1 cellular context compared by ENCODE assay signal in genomic region chr1:26122988-26123973, GRCh38.
TF ChIP-seq lines count a peak whose summit lies in the region.

No MANE protein-coding gene starts in this region.

TF ChIP-seq in K562, 482 proteins besides CTCF, POLR2A, EP300 and RAD21 (continued from another document and continues in another):
- TF ChIP-seq NR4A1 (CRISPR knock-in tag; IDR thresholded peaks at IDR 0.05) (no peak), NR4A1 (tag; IDR thresholded peaks at IDR 0.05) (0 out of 2 replicates have a peak, but pooled peaks have one; percentile 56), TAF15 (IDR thresholded peaks at IDR 0.05; ENCODE audit: low read depth, low read length) (no peak), MTF1 (CRISPR knock-in tag; IDR thresholded peaks at IDR 0.05; ENCODE audit: borderline replicate concordance) (no peak), ZNF277 (CRISPR knock-in tag; IDR thresholded peaks at IDR 0.05; ENCODE audit: borderline replicate concordance) (no peak), GATAD2A (IDR thresholded peaks at IDR 0.05) (peak; percentile 75; the same call in 1 of the 2 replicates), PKNOX1 (IDR thresholded peaks at IDR 0.05) (peak; percentile 16), SRSF1 (IDR thresholded peaks at IDR 0.05; ENCODE audit: low read depth, low read length) (no peak), RB1 (IDR thresholded peaks at IDR 0.05; ENCODE audit: low read depth) (no peak), ZNF444 (CRISPR knock-in tag; IDR thresholded peaks at IDR 0.05) (no peak), MEF2A (IDR thresholded peaks at IDR 0.05; ENCODE audit: control insufficient read depth, low read depth, low read length) (no peak), ZNF175 (CRISPR knock-in tag; IDR thresholded peaks at IDR 0.05; ENCODE audit: low read depth) (peak; percentile 67; the same call in 1 of the 2 replicates), GATAD2B (IDR thresholded peaks at IDR 0.05; ENCODE audit: borderline replicate concordance) (peak; percentile 73; the same call in 1 of the 2 replicates), ETV1 (tag; conservative IDR thresholded peaks at IDR 0.05; ENCODE audit: low read depth) (peak; percentile 1; the same call in 1 of the 2 replicates), SNAPC5 (CRISPR knock-in tag; IDR thresholded peaks at IDR 0.05) (no peak), SMARCB1 (IDR thresholded peaks at IDR 0.05; ENCODE audit: insufficient read length, low read depth) (peak; percentile 85), U2AF1 (optimal IDR thresholded peaks at IDR 0.05; ENCODE audit: low read depth, low read length) (no peak), CCNT2 (IDR thresholded peaks at IDR 0.05; ENCODE audit: borderline replicate concordance, extremely low read depth, insufficient read length, low read depth, low read length) (peak; percentile 50), ATF1 (CRISPR knock-in tag; IDR thresholded peaks at IDR 0.05) (no peak), ATF1 (tag; IDR thresholded peaks at IDR 0.05) (peak; percentile 8), HMGN3 (IDR thresholded peaks at IDR 0.05; ENCODE audit: borderline replicate concordance, extremely low read depth, insufficient read length, low read depth, low read length) (no peak), ZFPM2 (CRISPR knock-in tag; IDR thresholded peaks at IDR 0.05) (0 out of 2 replicates have a peak, but pooled peaks have one; percentile 51), MYNN (IDR thresholded peaks at IDR 0.05) (0 out of 2 replicates have a peak, but pooled peaks have one; percentile 30), MYNN (CRISPR knock-in tag; IDR thresholded peaks at IDR 0.05) (no peak), ZNF717 (CRISPR knock-in tag; IDR thresholded peaks at IDR 0.05) (no peak), ZSCAN32 (CRISPR knock-in tag; IDR thresholded peaks at IDR 0.05) (no peak), GATA2 (CRISPR knock-in tag; IDR thresholded peaks at IDR 0.05) (0 out of 2 replicates have a peak, but pooled peaks have one; percentile 41), ZBTB26 (CRISPR knock-in tag; IDR thresholded peaks at IDR 0.05) (no peak), TBP (optimal IDR thresholded peaks at IDR 0.05; ENCODE audit: low read depth, low read length) (peak; percentile 52), ZKSCAN1 (IDR thresholded peaks at IDR 0.05; ENCODE audit: low read depth, low read length) (0 out of 2 replicates have a peak, but pooled peaks have one; percentile 25), SNRNP70 (optimal IDR thresholded peaks at IDR 0.05; ENCODE audit: low read depth, low read length) (no peak), KAT8 (IDR thresholded peaks at IDR 0.05; ENCODE audit: low read depth) (no peak), TCF3 (CRISPR knock-in tag; IDR thresholded peaks at IDR 0.05) (no peak; the same call in 1 of the 2 replicates), ARID1B (IDR thresholded peaks at IDR 0.05) (peak; percentile 86), CLOCK (CRISPR knock-in tag; IDR thresholded peaks at IDR 0.05; ENCODE audit: borderline replicate concordance) (no peak), HDAC2 (IDR thresholded peaks at IDR 0.05) (peak; percentile 84), TAF7 (tag; IDR thresholded peaks at IDR 0.05) (no peak), ZBTB43 (CRISPR knock-in tag; IDR thresholded peaks at IDR 0.05) (no peak), IFI16 (CRISPR knock-in tag; IDR thresholded peaks at IDR 0.05) (no peak), GABPB1 (CRISPR knock-in tag; IDR thresholded peaks at IDR 0.05) (no peak), BDP1 (IDR thresholded peaks at IDR 0.05; ENCODE audit: insufficient read depth, insufficient read length) (no peak), BRF2 (IDR thresholded peaks at IDR 0.05; ENCODE audit: borderline replicate concordance, insufficient read depth, insufficient read length) (no peak), ZNF436 (CRISPR knock-in tag; IDR thresholded peaks at IDR 0.05) (no peak), ZBTB34 (CRISPR knock-in tag; IDR thresholded peaks at IDR 0.05) (no peak), ZC3H4 (CRISPR knock-in tag; IDR thresholded peaks at IDR 0.05; ENCODE audit: borderline replicate concordance) (no peak), ZC3H11A (IDR thresholded peaks at IDR 0.05; ENCODE audit: low read depth, low read length) (no peak), ZNF197 (CRISPR knock-in tag; IDR thresholded peaks at IDR 0.05; ENCODE audit: low read depth) (peak; percentile 58), COPS2 (conservative IDR thresholded peaks at IDR 0.05) (no peak), ZNF239 (CRISPR knock-in tag; IDR thresholded peaks at IDR 0.05) (peak; percentile 40; the same call in 1 of the 2 replicates), TAF1 (IDR thresholded peaks at IDR 0.05; ENCODE audit: control insufficient read depth, extremely low read depth, insufficient read depth, low read length, severe bottlenecking) (no peak), BCLAF1 (IDR thresholded peaks at IDR 0.05; ENCODE audit: borderline replicate concordance in 1 of 2, control insufficient read depth in 1 of 2, low read depth in 2 of 2, low read length in 1 of 2) (no peak), NKRF (IDR thresholded peaks at IDR 0.05; ENCODE audit: borderline replicate concordance) (no peak), MBD2 (IDR thresholded peaks at IDR 0.05; ENCODE audit: borderline replicate concordance, low read depth) (no peak), MCM3 (IDR thresholded peaks at IDR 0.05) (no peak), ZBTB8A (IDR thresholded peaks at IDR 0.05; ENCODE audit: partially characterized antibody) (no peak), TEAD1 (CRISPR knock-in tag; IDR thresholded peaks at IDR 0.05) (peak in 1 of 2 experiments; percentile 66; a peak in 1 of 4 replicates), HIVEP1 (CRISPR knock-in tag; IDR thresholded peaks at IDR 0.05) (no peak), NFE2 (IDR thresholded peaks at IDR 0.05; ENCODE audit: low read depth) (peak; percentile 90), THRAP3 (IDR thresholded peaks at IDR 0.05; ENCODE audit: borderline replicate concordance) (0 out of 2 replicates have a peak, but pooled peaks have one; percentile 21), GTF2E2 (tag; IDR thresholded peaks at IDR 0.05) (peak; percentile 13; the same call in 1 of the 2 replicates)
